Comparison of ENCODE assay signal across 8 cellular contexts in the genomic region with DNA sequence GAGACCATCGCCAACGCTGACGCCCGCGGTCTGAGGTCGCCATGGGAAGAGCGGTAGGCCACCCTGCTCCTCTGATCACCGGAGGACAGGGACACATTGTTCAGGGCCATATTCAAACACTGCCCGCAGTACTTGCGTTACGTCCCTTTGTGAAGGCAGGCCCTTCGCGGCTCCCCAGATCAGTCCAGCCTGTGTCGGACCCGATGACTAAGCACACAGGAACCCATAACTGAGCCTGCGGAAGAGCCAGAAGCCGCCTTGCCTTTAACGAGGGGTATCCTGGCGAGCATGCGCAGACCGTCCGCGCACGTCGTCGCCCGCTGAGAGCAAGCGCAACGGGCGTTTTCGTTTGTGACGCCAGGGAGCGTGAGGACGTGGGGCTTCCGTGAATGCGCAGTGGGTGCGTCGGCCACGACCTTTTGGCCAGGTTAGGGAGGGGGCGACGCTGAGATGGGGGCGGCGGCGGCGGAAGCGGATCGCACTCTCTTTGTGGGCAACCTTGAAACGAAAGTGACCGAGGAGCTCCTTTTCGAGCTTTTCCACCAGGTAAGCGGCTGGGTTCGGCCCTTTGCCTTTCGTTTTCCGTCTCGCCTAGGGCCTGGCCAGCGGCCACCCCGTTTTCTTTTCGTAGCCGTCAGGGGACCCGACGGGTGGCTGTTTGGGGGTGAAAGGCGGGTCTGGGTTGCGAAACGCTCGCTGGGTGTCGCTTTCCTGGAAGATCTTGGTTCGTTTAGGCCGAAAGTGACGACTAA. TPM values are rescaled to one million over a fixed set of nuclear protein-coding genes. Genes with fewer than 3 reads are reported as not detected.
DNase-seq lines count a peak whose midpoint lies in the region; ATAC-seq, FAIRE-seq and TF ChIP-seq lines count a peak whose summit lies in the region.

A gene with protein sequence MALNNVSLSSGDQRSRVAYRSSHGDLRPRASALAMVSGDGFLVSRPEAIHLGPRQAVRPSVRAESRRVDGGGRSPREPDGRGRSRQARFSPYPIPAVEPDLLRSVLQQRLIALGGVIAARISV (minus strand): TSS at position 290 of the 752 bp plus-strand sequence. CDS start 180 bp downstream, at position 110.
A gene with protein sequence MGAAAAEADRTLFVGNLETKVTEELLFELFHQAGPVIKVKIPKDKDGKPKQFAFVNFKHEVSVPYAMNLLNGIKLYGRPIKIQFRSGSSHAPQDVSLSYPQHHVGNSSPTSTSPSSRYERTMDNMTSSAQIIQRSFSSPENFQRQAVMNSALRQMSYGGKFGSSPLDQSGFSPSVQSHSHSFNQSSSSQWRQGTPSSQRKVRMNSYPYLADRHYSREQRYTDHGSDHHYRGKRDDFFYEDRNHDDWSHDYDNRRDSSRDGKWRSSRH (plus strand): TSS at position 445 of the 752 bp plus-strand sequence. CDS start 6 bp downstream, at position 451.

- no peaks in the 10 kb centered on the region for H3K36me3 ChIP-seq in prostate gland
- H3K36me3 ChIP-seq in urinary bladder (ENCODE audit: insufficient read depth) = peaks cover 2% of the 10 kb centered on the region

- ATAC-seq in HG02852 (IDR thresholded peaks at IDR 0.05; ENCODE audit: unreplicated experiment) (peak; percentile 86), left ventricle myocardium superior (peak; percentile 97)

- H3K4me1 ChIP-seq in prostate gland (replicated peaks) (no peaks in the 10 kb centered on the region), urinary bladder (ENCODE audit: insufficient read depth) (no peaks in the 10 kb centered on the region)

- WGBS in prostate gland = under 1% methylated on average over 57 of the region's 69 CpGs
- WGBS in urinary bladder = under 1% methylated on average over 69 of the region's 69 CpGs

- no peaks in the 10 kb centered on the region for H3K27me3 ChIP-seq in prostate gland (replicated peaks; ENCODE audit: insufficient read depth)

- intact Hi-C loops in left ventricle myocardium superior (cut with micrococcal nuclease) (no loop called here), prostate gland (cut with DNase I) (loop anchor here (5.0 kb wide), 1 partner anchor 37 kb away; a partner anchor contains a TSS)

- TF ChIP-seq CTCF in prostate gland (IDR thresholded peaks at IDR 0.05) = peak in 1 of 4 experiments; percentile 21

- H3K9me3 ChIP-seq in prostate gland = no peaks in the 10 kb centered on the region

- DNase-seq in GM12892 (ENCODE audit: insufficient read length) = peak; percentile 76
- peak; percentile 98 for DNase-seq in NCI-H146 (lab: John Stamatoyannopoulos, UW)
- DNase-seq in T-helper 1 cell = peak; percentile 96 to 99 (median 98)
- peak; percentile 65 to 98 (median 90) for DNase-seq in amygdala (lab: John Stamatoyannopoulos, UW)
- peak; percentile 99 for DNase-seq in left ventricle myocardium superior
- peak; percentile 96 for DNase-seq in prostate gland (ENCODE audit: low spot score)

- peak within 1 kb of the TSS; percentile 92 to 93 for H3K27ac ChIP-seq in prostate gland
- H3K27ac ChIP-seq in urinary bladder (ENCODE audit: low read depth) = peak within 1 kb of the TSS; percentile 99

- FAIRE-seq in GM12892 (lab: Jason Lieb, UNC) = peak; percentile 100

- TF ChIP-seq POLR2A in GM12892 (IDR thresholded peaks at IDR 0.05; ENCODE audit: low read depth, low read length) (peak; percentile 98), prostate gland (IDR thresholded peaks at IDR 0.05) (peak; percentile 94)

- H3K4me3 ChIP-seq in prostate gland (peak within 1 kb of the TSS; percentile 55 to 84), urinary bladder (ENCODE audit: low read depth, low read length) (peak within 1 kb of the TSS; percentile 71)

RNA-seq across cellular contexts. Expression of the first gene that starts in this region (rescaled TPM):
- 3.2 TPM for polyA plus RNA-seq in GM12892 (2012; ENCODE audit: missing spikeins)
- total RNA-seq in left ventricle myocardium superior = 9.4 TPM
- 10 to 100 TPM; 14.4 to 15.3 TPM for total RNA-seq in prostate gland
- total RNA-seq in urinary bladder = 5.7 TPM
- polyA plus RNA-seq in urinary bladder = 8.6 TPM

RNA-seq across cellular contexts. Expression of the second gene that starts in this region (rescaled TPM):
- 20.6 TPM for polyA plus RNA-seq in GM12892 (2012; ENCODE audit: missing spikeins)
- total RNA-seq in left ventricle myocardium superior (20.4 TPM), prostate gland (10 to 100 TPM; 23.7 to 27.3 TPM), urinary bladder (39.2 TPM)
- polyA plus RNA-seq in urinary bladder = 29.4 TPM

Comparison
In these comparisons a context has a peak if more than half of its experiments do, and no peak if none do; other contexts are left out.
1. Peak in every context shown above with its lines: DNase-seq, ATAC-seq, H3K4me3 ChIP-seq and H3K27ac ChIP-seq.